In the genomic region with DNA sequence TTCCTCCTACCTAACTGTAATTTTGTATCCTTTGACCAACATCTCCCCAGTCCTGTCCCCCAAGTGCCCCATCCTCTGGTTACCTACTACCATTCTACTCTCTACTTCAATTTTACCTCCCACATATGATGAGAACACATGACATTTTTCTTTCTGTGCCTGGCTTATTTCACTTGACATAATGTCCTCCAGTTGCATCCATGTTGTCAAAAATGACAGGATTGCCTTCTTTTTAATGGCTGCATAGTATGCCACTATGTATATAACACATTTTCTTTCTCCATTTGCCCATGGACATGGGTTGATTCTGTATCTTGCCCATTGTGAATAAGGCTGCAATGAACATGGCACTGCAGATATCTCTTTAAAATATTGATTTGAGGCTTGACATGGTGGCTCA, we compare ENCODE assay signal across 4 cellular contexts. TPM values are rescaled to one million over a fixed set of nuclear protein-coding genes. Genes with fewer than 3 reads are reported as not detected.
"Had no signal": no experiment of that assay in that cellular context is flagged by ENCODE, and none has a peak within 500 bp of the region (broad histone marks: within the 10 kb centered on the region; RNA-seq: fewer than 3 reads in every experiment).

No MANE protein-coding gene starts in this region.

- DNase-seq: GDM1, GF-D8 had no signal

- H3K4me3 ChIP-seq: GM12878 had no signal

RNA-seq across cellular contexts. Expression of a gene that starts 33.7 kb away (rescaled TPM):
- total RNA-seq: G401, GM12878 had no signal
